Comparison of ENCODE assay signal across 2 cellular contexts in genomic region chr7:152063821-152064220, GRCh38. TPM values are rescaled to one million over a fixed set of nuclear protein-coding genes. Genes with fewer than 3 reads are reported as not detected.
A peak's percentile ranks its signal among the peaks of the same experiment; 100 is the strongest.
DNase-seq lines count a peak whose midpoint lies in the region; ATAC-seq, FAIRE-seq and TF ChIP-seq lines count a peak whose summit lies in the region.
"Not testable (repeated sequence)": the region's sequence is repeated elsewhere in the genome, so short reads cannot be mapped to it uniquely, and the experiment has no call there.

No MANE protein-coding gene starts in this region.

- not testable (repeated sequence) for H3K4me3 Mint-ChIP-seq in central memory CD8-positive, alpha-beta T cell

- H3K4me1 Mint-ChIP-seq in central memory CD8-positive, alpha-beta T cell, result peaks cover 64% of the 10 kb centered on the region

- in situ Hi-C loops in HepG2 (cut with HindIII; ENCODE audit: extremely low pct_ligation_motif_present, low pct_unique_long_range_greater_than_20kb), result not testable (repeated sequence)

- not testable (repeated sequence) for H3K4me3 ChIP-seq in HepG2 (replicated peaks in 1 of 3; ENCODE audit: insufficient read depth in 1 of 3, low read depth in 2 of 3, low read length in 3 of 3)

- not testable (repeated sequence) for H4K20me1 ChIP-seq in HepG2 (ENCODE audit: insufficient read depth, low read length)

- not testable (repeated sequence) for H3K9me3 ChIP-seq in HepG2 (ENCODE audit: low read length)

- not testable (repeated sequence) for H3K27ac ChIP-seq in HepG2 (ENCODE audit: extremely low read length, insufficient read depth, low read length)

- not testable (repeated sequence) for DNase-seq in central memory CD8-positive, alpha-beta T cell (ENCODE audit: low spot score in 2 of 2)
- DNase-seq in HepG2 (ENCODE audit: low spot score), result peak; percentile 53

- TF ChIP-seq RAD21 in HepG2 (CRISPR knock-in tag; IDR thresholded peaks at IDR 0.05), result not testable (repeated sequence)

- H3K4me1 ChIP-seq in HepG2 (ENCODE audit: insufficient read depth, low read length), result peaks cover 20% of the 10 kb centered on the region

- H2AFZ ChIP-seq in HepG2 (ENCODE audit: low read length), result not testable (repeated sequence)

- CTCF ChIA-PET in HepG2 (lab: Yijun Ruan, JAX; ENCODE audit: low intra/inter-chr PET ratio, low total read pairs), result not testable (repeated sequence)

- not testable (repeated sequence) for H3K9ac ChIP-seq in HepG2 (ENCODE audit: insufficient read depth, low read depth, low read length)

- peak overlapping the region; percentile 22 for H3K27ac Mint-ChIP-seq in central memory CD8-positive, alpha-beta T cell (ENCODE audit: low read depth)

- H3K9me3 Mint-ChIP-seq in central memory CD8-positive, alpha-beta T cell, result not testable (repeated sequence)

- not testable (repeated sequence) for H3K36me3 ChIP-seq in HepG2 (replicated peaks in 1 of 2; ENCODE audit: control insufficient read depth in 1 of 2, insufficient read depth in 2 of 2, low read length in 2 of 2)

- WGBS in HepG2 (ENCODE audit: low lambda C conversion rate), result 19% methylated on average over 3 of the region's 3 CpGs

- not testable (repeated sequence) for TF ChIP-seq CTCF in HepG2 (CRISPR knock-in tag; IDR thresholded peaks at IDR 0.05)

- peaks cover 11% of the 10 kb centered on the region for H3K36me3 Mint-ChIP-seq in central memory CD8-positive, alpha-beta T cell (ENCODE audit: insufficient read depth)

- not testable (repeated sequence) for ATAC-seq in central memory CD8-positive, alpha-beta T cell (replicated peaks; ENCODE audit: extremely low read depth, poor library complexity, severe bottlenecking); HepG2

- TF ChIP-seq EP300 in HepG2 (IDR thresholded peaks at IDR 0.05; ENCODE audit: low read depth in 2 of 2, low read length in 2 of 2); HepG2 (CRISPR knock-in tag; IDR thresholded peaks at IDR 0.05; ENCODE audit: borderline replicate concordance): not testable (repeated sequence)

- not testable (repeated sequence) for H3K27me3 Mint-ChIP-seq in central memory CD8-positive, alpha-beta T cell

- POLR2A ChIA-PET in HepG2 (lab: Yijun Ruan, JAX), result not testable (repeated sequence)

- TF ChIP-seq POLR2A in HepG2 (IDR thresholded peaks at IDR 0.05; ENCODE audit: insufficient read depth in 1 of 2, low read depth in 2 of 2, low read length in 2 of 2), result not testable (repeated sequence)

- not testable (repeated sequence) for H3K79me2 ChIP-seq in HepG2 (ENCODE audit: insufficient read depth, low read length)

- intact Hi-C loops in HepG2 (cut with micrococcal nuclease; ENCODE audit: unreplicated experiment), result not testable (repeated sequence)

- H3K27me3 ChIP-seq in HepG2 (ENCODE audit: control insufficient read depth in 1 of 2, insufficient read depth in 2 of 2, low read length in 2 of 2), result not testable (repeated sequence)

- FAIRE-seq in HepG2 (lab: Jason Lieb, UNC), result not testable (repeated sequence)

- not testable (repeated sequence) for H3K4me2 ChIP-seq in HepG2 (ENCODE audit: low read depth, low read length)

- BruUV-seq in HepG2 (replicated peaks; lab: Mats Ljungman, UMichigan), result not testable (repeated sequence)

TF ChIP-seq in HepG2, 621 proteins besides CTCF, POLR2A, EP300 and RAD21 (continues in another document):
- TF ChIP-seq FOXA3 (CRISPR knock-in tag; IDR thresholded peaks at IDR 0.05) (peak; percentile 53; the same call in 1 of the 2 replicates), GATAD2A (CRISPR knock-in tag; IDR thresholded peaks at IDR 0.05) (peak; percentile 62), ARID5B (CRISPR knock-in tag; IDR thresholded peaks at IDR 0.05) (peak; percentile 59; the same call in 1 of the 2 replicates), RARA (CRISPR knock-in tag; IDR thresholded peaks at IDR 0.05) (peak; percentile 77), SOX5 (CRISPR knock-in tag; IDR thresholded peaks at IDR 0.05; ENCODE audit: borderline replicate concordance) (peak; percentile 47; the same call in 1 of the 2 replicates), BCL6 (CRISPR knock-in tag; IDR thresholded peaks at IDR 0.05) (peak; percentile 98), HNF4A (CRISPR knock-in tag; IDR thresholded peaks at IDR 0.05) (peak; percentile 72)

RNA-seq across cellular contexts. Expression of gene GALNT11, which starts 38.3 kb away (rescaled TPM):
- total RNA-seq in HepG2 (2016; rRNA removed; fragmentation: Illumina TruSeq; extraction: Trizol), result 14.9 and 16.3 TPM in 2 replicates
- 10.1 and 12.3 TPM in 2 replicates for total RNA-seq in HepG2 (2016; cell fraction: cytosol; rRNA removed; fragmentation: Illumina TruSeq; extraction: Trizol; ENCODE audit: low read depth)
- total RNA-seq in HepG2 (2016; cell fraction: insoluble cytoplasmic fraction; rRNA removed; fragmentation: Illumina TruSeq; extraction: Trizol), result 14.1 and 16.9 TPM in 2 replicates
- total RNA-seq in HepG2 (2016; cell fraction: membrane; rRNA removed; fragmentation: Illumina TruSeq; extraction: Trizol), result 24.7 and 27.4 TPM in 2 replicates
- 13.8 and 14.1 TPM in 2 replicates for total RNA-seq in HepG2 (2016; cell fraction: nucleus; rRNA removed; fragmentation: Illumina TruSeq; extraction: Trizol)
- polyA plus RNA-seq in HepG2 (2011; rRNA removed), result 9.3 and 10.9 TPM in 2 replicates
- polyA plus RNA-seq in HepG2 (2011; cell fraction: cytosol; rRNA removed), result 8.1 and 13.6 TPM in 2 replicates
- 7.5 and 10.1 TPM in 2 replicates for polyA plus RNA-seq in HepG2 (2011; cell fraction: nucleus; rRNA removed)
- 5.6 and 7.3 TPM in 2 replicates for polyA plus RNA-seq in HepG2 (2012)
- 10.6 and 12.0 TPM in 2 replicates for polyA plus RNA-seq in HepG2 (2016; cell fraction: cytosol; fragmentation: Illumina TruSeq; extraction: Trizol; ENCODE audit: low read depth)
- 14.6 and 14.7 TPM in 2 replicates for polyA plus RNA-seq in HepG2 (2016; cell fraction: insoluble cytoplasmic fraction; fragmentation: Illumina TruSeq; extraction: Trizol; ENCODE audit: low read depth)
- 19.7 and 21.0 TPM in 2 replicates for polyA plus RNA-seq in HepG2 (2016; cell fraction: membrane; fragmentation: Illumina TruSeq; extraction: Trizol; ENCODE audit: low read depth)
- polyA plus RNA-seq in HepG2 (2016; cell fraction: nucleus; fragmentation: Illumina TruSeq; extraction: Trizol; ENCODE audit: insufficient read depth, low read depth), result 16.7 and 19.1 TPM in 2 replicates
- polyA minus RNA-seq in HepG2 (2011; rRNA and poly(A)+ RNA removed; ENCODE audit: low replicate concordance), result 7.7 and 13.5 TPM in 2 replicates
- 6.1 and 7.0 TPM in 2 replicates for polyA minus RNA-seq in HepG2 (2011; cell fraction: cytosol; rRNA and poly(A)+ RNA removed)
- 8.2 and 12.4 TPM in 2 replicates for polyA minus RNA-seq in HepG2 (2011; cell fraction: nucleus; rRNA and poly(A)+ RNA removed)
